ENCODE assay signal across 23 cellular contexts in the genomic region with DNA sequence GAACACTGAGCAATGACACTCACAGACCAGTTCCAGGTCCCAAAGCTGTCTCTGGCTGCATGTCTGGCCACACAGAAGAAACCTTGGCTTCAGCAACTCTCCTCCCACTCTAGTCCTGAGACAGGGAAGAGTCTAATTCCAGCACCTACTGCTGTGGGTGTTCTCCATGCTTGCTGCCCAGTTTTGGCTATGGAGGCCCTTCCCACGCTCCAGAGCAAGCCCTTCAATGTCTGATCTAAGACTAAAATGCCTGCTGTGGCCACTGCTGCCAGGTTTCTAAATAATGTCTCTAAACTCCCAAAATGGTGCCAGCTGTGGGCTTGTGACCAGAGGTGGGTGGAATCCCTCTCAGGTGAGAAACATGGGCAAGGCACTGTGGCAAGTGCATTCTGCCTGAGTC.
DNase-seq lines count a peak whose midpoint lies in the region; ATAC-seq lines count a peak whose summit lies in the region.
"Had no signal": no experiment of that assay in that cellular context is flagged by ENCODE, and none has a peak within 500 bp of the region (broad histone marks: within the 10 kb centered on the region; RNA-seq: fewer than 3 reads in every experiment).

No MANE protein-coding gene starts in this region.

- H2BK15ac ChIP-seq in mesenchymal stem cell (ENCODE audit: low read depth, poor library complexity, severe bottlenecking): no peak overlapping the region

- H3K18ac ChIP-seq in mesenchymal stem cell (ENCODE audit: low read depth in 1 of 2, low read length in 2 of 2): no peak overlapping the region

- peaks cover 0 to 13% of the 10 kb centered on the region in 2 donors for H3K4me1 Mint-ChIP-seq in immature natural killer cell
- H3K4me1 Mint-ChIP-seq: CD14-positive monocyte; CD4-positive, alpha-beta memory T cell; CD4-positive, CD25-positive, alpha-beta regulatory T cell; CD8-positive, alpha-beta memory T cell had no signal

- no peaks in the 10 kb centered on the region for H3K79me1 ChIP-seq in mesenchymal stem cell (replicated peaks; ENCODE audit: low read length, poor library complexity, severe bottlenecking)

- no peak overlapping the region for H2BK5ac ChIP-seq in mesenchymal stem cell (ENCODE audit: low read depth, low read length, poor library complexity, severe bottlenecking)

- no peak overlapping the region for H2BK120ac ChIP-seq in mesenchymal stem cell (ENCODE audit: low read depth, low read length)

- H2AK5ac ChIP-seq in mesenchymal stem cell (ENCODE audit: low read length, severe bottlenecking): peak overlapping the region; percentile 40

- DNase-seq in mesenchymal stem cell (no peak), occipital lobe (lab: John Stamatoyannopoulos, UW) (peak; percentile 50), superior temporal gyrus (ENCODE audit: extremely low spot score) (peak; percentile 38), NCI-H526 (lab: John Stamatoyannopoulos, UW) (no peak), immature natural killer cell (no peak)
- DNase-seq: 8988T; ACHN; BE2C; C1 segment of cervical spinal cord; CD4-positive, alpha-beta memory T cell; CD4-positive, CD25-positive, alpha-beta regulatory T cell; CD8-positive, alpha-beta memory T cell; COR-L47; DMS 273 treated with DMSO at 0.1 percent for 48 hours; DMS153; DMS53; DMS79; DND-41; EL; GF-D8 had no signal

- H3K23ac ChIP-seq in mesenchymal stem cell (ENCODE audit: low read length in 2 of 2): no peak overlapping the region

- H3K27ac Mint-ChIP-seq in immature natural killer cell: no peak overlapping the region
- H3K27ac Mint-ChIP-seq: CD14-positive monocyte; CD4-positive, alpha-beta memory T cell; CD4-positive, CD25-positive, alpha-beta regulatory T cell; CD8-positive, alpha-beta memory T cell had no signal

- 80% methylated on average over 1 of the region's 1 CpG for WGBS in mesenchymal stem cell

- peaks cover 0 to 5% (median 1%) of the 10 kb centered on the region in 6 donors for H3K9me3 Mint-ChIP-seq in immature natural killer cell

- no peaks in the 10 kb centered on the region for H3K9me3 ChIP-seq in mesenchymal stem cell (ENCODE audit: control insufficient read depth, low read length)
- H3K9me3 ChIP-seq: BE2C, BLaER1 had no signal

- no peaks in the 10 kb centered on the region for H3K27me3 ChIP-seq in mesenchymal stem cell (ENCODE audit: control insufficient read depth in 1 of 2, insufficient read depth in 1 of 2, low read length in 2 of 2)
- H3K27me3 ChIP-seq: BE2C, BLaER1 had no signal

- H3K36me3 ChIP-seq in mesenchymal stem cell (ENCODE audit: control insufficient read depth in 1 of 2, insufficient read depth in 2 of 2, low read depth in 1 of 2, low read length in 2 of 2): no peaks in the 10 kb centered on the region
- H3K36me3 ChIP-seq: BE2C, BLaER1 had no signal

- no peak for ATAC-seq in GM19351 (IDR thresholded peaks at IDR 0.05; ENCODE audit: unreplicated experiment)

- no peaks in the 10 kb centered on the region for H3K4me1 ChIP-seq in mesenchymal stem cell (ENCODE audit: control insufficient read depth, insufficient read depth, low read depth, low read length)
- H3K4me1 ChIP-seq: BE2C, BLaER1 had no signal

- peaks cover 0 to 3% (median 0%) of the 10 kb centered on the region in 3 donors for H3K36me3 Mint-ChIP-seq in immature natural killer cell
- H3K36me3 Mint-ChIP-seq: CD14-positive monocyte; CD4-positive, alpha-beta memory T cell; CD4-positive, CD25-positive, alpha-beta regulatory T cell; CD8-positive, alpha-beta memory T cell had no signal

- no peak overlapping the region for H3K27ac ChIP-seq in mesenchymal stem cell (ENCODE audit: low read length, poor library complexity, severe bottlenecking)
- H3K27ac ChIP-seq: BLaER1 had no signal

- no peak overlapping the region for H3K9ac ChIP-seq in mesenchymal stem cell (ENCODE audit: low read length)
- H3K9ac ChIP-seq: BLaER1 had no signal

- H4K91ac ChIP-seq in mesenchymal stem cell (ENCODE audit: low read length): no peak overlapping the region

- peaks cover 2 to 3% (median 2%) of the 10 kb centered on the region in 3 donors for H3K27me3 Mint-ChIP-seq in immature natural killer cell (ENCODE audit: low read depth in 3 of 3)
- H3K27me3 Mint-ChIP-seq: CD4-positive, alpha-beta memory T cell; CD4-positive, CD25-positive, alpha-beta regulatory T cell had no signal

- no peak overlapping the region for H2AFZ ChIP-seq in mesenchymal stem cell (ENCODE audit: low read depth, low read length)

- H3K4me2 ChIP-seq in mesenchymal stem cell (ENCODE audit: low read length, poor library complexity, severe bottlenecking): no peak overlapping the region
- H3K4me2 ChIP-seq: BLaER1 had no signal

- H3K14ac ChIP-seq in mesenchymal stem cell (ENCODE audit: low read length in 2 of 2): no peak overlapping the region

- H2BK12ac ChIP-seq in mesenchymal stem cell (ENCODE audit: low read length in 2 of 2): no peak overlapping the region

- no peak overlapping the region for H3K4ac ChIP-seq in mesenchymal stem cell (ENCODE audit: low read depth in 1 of 2, low read length in 2 of 2)

- H3K4me3 ChIP-seq in mesenchymal stem cell (ENCODE audit: insufficient read depth in 1 of 2, low read depth in 1 of 2, low read length in 2 of 2): no peak overlapping the region
- H3K4me3 ChIP-seq: BLaER1 had no signal

- no peak overlapping the region for H4K8ac ChIP-seq in mesenchymal stem cell (ENCODE audit: low read length)

- no peak overlapping the region for H3K4me3 Mint-ChIP-seq in immature natural killer cell
- H3K4me3 Mint-ChIP-seq: CD14-positive monocyte; CD4-positive, alpha-beta memory T cell; CD4-positive, CD25-positive, alpha-beta regulatory T cell; CD8-positive, alpha-beta memory T cell had no signal

Comparison
In these comparisons a context has a peak if more than half of its experiments do, and no peak if none do; other contexts are left out.
1. DNase-seq: peak in occipital lobe (single experiment) and superior temporal gyrus (single experiment); none in mesenchymal stem cell (single experiment), NCI-H526 (0 of 2) and immature natural killer cell (0 of 3).